In the genomic region with DNA sequence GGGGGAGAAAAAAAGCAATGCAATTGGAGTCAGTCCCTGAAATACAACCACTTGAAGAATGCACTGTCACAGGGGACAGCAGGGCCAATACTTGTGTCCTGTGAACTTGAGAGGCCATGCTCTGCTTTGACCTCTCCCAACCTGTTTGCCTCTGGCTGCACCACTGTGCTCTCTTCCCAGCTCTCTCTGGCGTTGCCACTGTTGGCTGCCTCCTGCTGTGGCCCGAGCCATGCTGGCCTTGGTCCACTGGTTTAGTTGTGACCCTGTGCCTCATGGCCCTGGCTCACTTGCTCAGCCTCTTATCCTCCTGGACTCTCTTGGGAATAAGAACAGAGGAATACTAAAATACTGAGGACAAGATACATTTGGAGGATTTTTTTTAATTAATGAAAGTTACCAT, we compare ENCODE assay signal across 22 cellular contexts. TPM values are rescaled to one million over a fixed set of nuclear protein-coding genes. Genes with fewer than 3 reads are reported as not detected.
DNase-seq lines count a peak whose midpoint lies in the region; ATAC-seq, FAIRE-seq and TF ChIP-seq lines count a peak whose summit lies in the region.
"Had no signal": no experiment of that assay in that cellular context is flagged by ENCODE, and none has a peak within 500 bp of the region (broad histone marks: within the 10 kb centered on the region; RNA-seq: fewer than 3 reads in every experiment).

No MANE protein-coding gene starts in this region.

- H3K4me1 Mint-ChIP-seq in GM23338 (peaks cover 7% of the 10 kb centered on the region; the same call in 2 of the 3 replicates), WTC11 (0 out of 2 replicates have a peak, but pooled peaks cover 2% of the 10 kb centered on the region)

- no peak overlapping the region for H3K4me3 Mint-ChIP-seq in GM23338
- no peak overlapping the region for H3K4me3 Mint-ChIP-seq in WTC11

- no peaks in the 10 kb centered on the region for H4K20me1 ChIP-seq in GM23338 (replicated peaks; ENCODE audit: insufficient read depth)

- H3F3A ChIP-seq in GM23338 (replicated peaks; ENCODE audit: low read depth), result no peaks in the 10 kb centered on the region

- TF ChIP-seq CTCF in GM23338 (conservative IDR thresholded peaks at IDR 0.05; ENCODE audit: low read depth in 2 of 2), result no peak
- TF ChIP-seq CTCF in WTC11 (IDR thresholded peaks at IDR 0.05), result no peak

- WGBS in right cardiac atrium, result 43% methylated on average over 2 of the region's 2 CpGs

- H3K27me3 ChIP-seq in GM23338 (ENCODE audit: insufficient read depth) (no peaks in the 10 kb centered on the region), right cardiac atrium (ENCODE audit: control insufficient read depth, insufficient read depth) (no peaks in the 10 kb centered on the region)

- no peak overlapping the region for H3K27ac ChIP-seq in GM23338 (ENCODE audit: low read depth)
- H3K27ac ChIP-seq in right cardiac atrium (ENCODE audit: low read length), result no peak overlapping the region
- H3K27ac ChIP-seq: C4-2B, HL-60, KMS-11 had no signal

- H3K36me3 ChIP-seq in GM23338 (ENCODE audit: insufficient read depth), result no peaks in the 10 kb centered on the region
- H3K36me3 ChIP-seq: HAP-1 had no signal

- FAIRE-seq in GM12892 (lab: Jason Lieb, UNC), result no peak
- FAIRE-seq: A204.1, RCC 7860 had no signal

- H3K27me3 Mint-ChIP-seq in GM23338 (ENCODE audit: insufficient read depth, low read depth, poor library complexity), result no peaks in the 10 kb centered on the region
- H3K27me3 Mint-ChIP-seq in WTC11 (ENCODE audit: low read depth), result no peaks in the 10 kb centered on the region

- H3K4me3 ChIP-seq in GM23338, result no peak overlapping the region
- no peak overlapping the region for H3K4me3 ChIP-seq in right cardiac atrium (ENCODE audit: low read length)
- H3K4me3 ChIP-seq: HAP-1 had no signal

- H3K79me2 ChIP-seq in GM23338 (replicated peaks; ENCODE audit: insufficient read depth), result no peaks in the 10 kb centered on the region

- H3K4me2 ChIP-seq in GM23338, result no peak overlapping the region
- H3K4me2 ChIP-seq: KMS-11 had no signal

- H3K9me3 Mint-ChIP-seq in GM23338, result no peaks in the 10 kb centered on the region
- H3K9me3 Mint-ChIP-seq in WTC11, result no peaks in the 10 kb centered on the region

- no peaks in the 10 kb centered on the region for H3K9me3 ChIP-seq in right cardiac atrium (ENCODE audit: control insufficient read depth, low read length)
- H3K9me3 ChIP-seq: HAP-1 had no signal

- H3K4me1 ChIP-seq in GM23338 (ENCODE audit: insufficient read depth), result no peaks in the 10 kb centered on the region
- peaks cover 3% of the 10 kb centered on the region for H3K4me1 ChIP-seq in right cardiac atrium (ENCODE audit: control insufficient read depth, insufficient read depth, low read length)
- H3K4me1 ChIP-seq: HAP-1 had no signal

- no peak for TF ChIP-seq POLR2A in GM12892 (IDR thresholded peaks at IDR 0.05; ENCODE audit: low read depth, low read length)

- H3K9me2 ChIP-seq in GM23338 (ENCODE audit: insufficient read depth), result no peaks in the 10 kb centered on the region

- ATAC-seq in GM23338 (peak; percentile 83), WTC11 (peak; percentile 74), right cardiac atrium (peak in 1 of 2 donors; percentile 67), GM21367 (IDR thresholded peaks at IDR 0.05; ENCODE audit: unreplicated experiment) (no peak)

- no peaks in the 10 kb centered on the region for H3K36me3 Mint-ChIP-seq in GM23338 (ENCODE audit: low read depth)
- no peaks in the 10 kb centered on the region for H3K36me3 Mint-ChIP-seq in WTC11

- DNase-seq in GM23338 (ENCODE audit: low spot score) (peak; percentile 15), WTC11 (ENCODE audit: low spot score) (peak; percentile 28), right cardiac atrium (peak in 2 of 3 donors; percentile 60 to 76), midbrain (lab: John Stamatoyannopoulos, UW) (peak; percentile 2), GM12892 (ENCODE audit: insufficient read length) (no peak), HK-2 (ENCODE audit: unreplicated experiment) (no peak)
- DNase-seq in stimulated activated CD4-positive, alpha-beta T cell treated with anti-CD3 and anti-CD28 coated beads, Interleukin-4, amount 100 ng/mL, for 1 hour, result no peak
- DNase-seq: EL, NCI-H1105, NCI-H1694, NCI-H2081 treated with DMSO at 0.1 percent for 48 hours, NCI-H2171 treated with DMSO at 0.1 percent for 48 hours, NCI-H446, NCI-H526, OCI-M1 had no signal

- H2AFZ ChIP-seq in GM23338, result no peak overlapping the region

- H3K27ac Mint-ChIP-seq in GM23338, result no peak overlapping the region
- H3K27ac Mint-ChIP-seq in WTC11, result no peak overlapping the region

- POLR2A ChIA-PET in WTC11 (lab: Charles Lee), result no interaction called here

- CTCF ChIA-PET in WTC11 (lab: Charles Lee), result no interaction called here

- intact Hi-C loops in right cardiac atrium (cut with DNase I), result no loop called here

TF ChIP-seq in GM23338, 12 proteins besides CTCF, POLR2A, EP300 and RAD21 (continues in another document):
- TF ChIP-seq POLR2AphosphoS5 (IDR thresholded peaks at IDR 0.05; ENCODE audit: low read depth) (no peak), EZH2 (IDR thresholded peaks at IDR 0.05; ENCODE audit: low read depth, unreplicated experiment) (no peak)
- TF ChIP-seq, protein P1, sequence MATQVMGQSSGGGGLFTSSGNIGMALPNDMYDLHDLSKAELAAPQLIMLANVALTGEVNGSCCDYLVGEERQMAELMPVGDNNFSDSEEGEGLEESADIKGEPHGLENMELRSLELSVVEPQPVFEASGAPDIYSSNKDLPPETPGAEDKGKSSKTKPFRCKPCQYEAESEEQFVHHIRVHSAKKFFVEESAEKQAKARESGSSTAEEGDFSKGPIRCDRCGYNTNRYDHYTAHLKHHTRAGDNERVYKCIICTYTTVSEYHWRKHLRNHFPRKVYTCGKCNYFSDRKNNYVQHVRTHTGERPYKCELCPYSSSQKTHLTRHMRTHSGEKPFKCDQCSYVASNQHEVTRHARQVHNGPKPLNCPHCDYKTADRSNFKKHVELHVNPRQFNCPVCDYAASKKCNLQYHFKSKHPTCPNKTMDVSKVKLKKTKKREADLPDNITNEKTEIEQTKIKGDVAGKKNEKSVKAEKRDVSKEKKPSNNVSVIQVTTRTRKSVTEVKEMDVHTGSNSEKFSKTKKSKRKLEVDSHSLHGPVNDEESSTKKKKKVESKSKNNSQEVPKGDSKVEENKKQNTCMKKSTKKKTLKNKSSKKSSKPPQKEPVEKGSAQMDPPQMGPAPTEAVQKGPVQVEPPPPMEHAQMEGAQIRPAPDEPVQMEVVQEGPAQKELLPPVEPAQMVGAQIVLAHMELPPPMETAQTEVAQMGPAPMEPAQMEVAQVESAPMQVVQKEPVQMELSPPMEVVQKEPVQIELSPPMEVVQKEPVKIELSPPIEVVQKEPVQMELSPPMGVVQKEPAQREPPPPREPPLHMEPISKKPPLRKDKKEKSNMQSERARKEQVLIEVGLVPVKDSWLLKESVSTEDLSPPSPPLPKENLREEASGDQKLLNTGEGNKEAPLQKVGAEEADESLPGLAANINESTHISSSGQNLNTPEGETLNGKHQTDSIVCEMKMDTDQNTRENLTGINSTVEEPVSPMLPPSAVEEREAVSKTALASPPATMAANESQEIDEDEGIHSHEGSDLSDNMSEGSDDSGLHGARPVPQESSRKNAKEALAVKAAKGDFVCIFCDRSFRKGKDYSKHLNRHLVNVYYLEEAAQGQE (IDR thresholded peaks at IDR 0.05; ENCODE audit: unreplicated experiment), result no peak

TF ChIP-seq in WTC11, 78 proteins besides CTCF, POLR2A, EP300 and RAD21 (continues in another document):
- TF ChIP-seq RELA (CRISPR knock-in tag; IDR thresholded peaks at IDR 0.05; ENCODE audit: borderline replicate concordance) (no peak), TP53 (CRISPR knock-in tag; IDR thresholded peaks at IDR 0.05) (no peak), NFE2L1 (CRISPR knock-in tag; IDR thresholded peaks at IDR 0.05) (no peak), GRHL2 (CRISPR knock-in tag; IDR thresholded peaks at IDR 0.05; ENCODE audit: insufficient replicate concordance, severe bottlenecking) (no peak), IRF2 (CRISPR knock-in tag; IDR thresholded peaks at IDR 0.05; ENCODE audit: borderline replicate concordance, low read depth) (no peak), ZNF317 (CRISPR knock-in tag; IDR thresholded peaks at IDR 0.05; ENCODE audit: borderline replicate concordance, low read depth) (no peak)
- TF ChIP-seq, protein P2, sequence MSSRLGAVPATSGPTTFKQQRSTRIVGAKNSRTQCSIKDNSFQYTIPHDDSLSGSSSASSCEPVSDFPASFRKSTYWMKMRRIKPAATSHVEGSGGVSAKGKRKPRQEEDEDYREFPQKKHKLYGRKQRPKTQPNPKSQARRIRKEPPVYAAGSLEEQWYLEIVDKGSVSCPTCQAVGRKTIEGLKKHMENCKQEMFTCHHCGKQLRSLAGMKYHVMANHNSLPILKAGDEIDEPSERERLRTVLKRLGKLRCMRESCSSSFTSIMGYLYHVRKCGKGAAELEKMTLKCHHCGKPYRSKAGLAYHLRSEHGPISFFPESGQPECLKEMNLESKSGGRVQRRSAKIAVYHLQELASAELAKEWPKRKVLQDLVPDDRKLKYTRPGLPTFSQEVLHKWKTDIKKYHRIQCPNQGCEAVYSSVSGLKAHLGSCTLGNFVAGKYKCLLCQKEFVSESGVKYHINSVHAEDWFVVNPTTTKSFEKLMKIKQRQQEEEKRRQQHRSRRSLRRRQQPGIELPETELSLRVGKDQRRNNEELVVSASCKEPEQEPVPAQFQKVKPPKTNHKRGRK (CRISPR knock-in tag; IDR thresholded peaks at IDR 0.05; ENCODE audit: borderline replicate concordance), result no peak
- TF ChIP-seq, protein P3, sequence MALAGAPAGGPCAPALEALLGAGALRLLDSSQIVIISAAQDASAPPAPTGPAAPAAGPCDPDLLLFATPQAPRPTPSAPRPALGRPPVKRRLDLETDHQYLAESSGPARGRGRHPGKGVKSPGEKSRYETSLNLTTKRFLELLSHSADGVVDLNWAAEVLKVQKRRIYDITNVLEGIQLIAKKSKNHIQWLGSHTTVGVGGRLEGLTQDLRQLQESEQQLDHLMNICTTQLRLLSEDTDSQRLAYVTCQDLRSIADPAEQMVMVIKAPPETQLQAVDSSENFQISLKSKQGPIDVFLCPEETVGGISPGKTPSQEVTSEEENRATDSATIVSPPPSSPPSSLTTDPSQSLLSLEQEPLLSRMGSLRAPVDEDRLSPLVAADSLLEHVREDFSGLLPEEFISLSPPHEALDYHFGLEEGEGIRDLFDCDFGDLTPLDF (CRISPR knock-in tag; IDR thresholded peaks at IDR 0.05), result no peak
- TF ChIP-seq, protein P4, sequence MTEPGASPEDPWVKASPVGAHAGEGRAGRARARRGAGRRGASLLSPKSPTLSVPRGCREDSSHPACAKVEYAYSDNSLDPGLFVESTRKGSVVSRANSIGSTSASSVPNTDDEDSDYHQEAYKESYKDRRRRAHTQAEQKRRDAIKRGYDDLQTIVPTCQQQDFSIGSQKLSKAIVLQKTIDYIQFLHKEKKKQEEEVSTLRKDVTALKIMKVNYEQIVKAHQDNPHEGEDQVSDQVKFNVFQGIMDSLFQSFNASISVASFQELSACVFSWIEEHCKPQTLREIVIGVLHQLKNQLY (CRISPR knock-in tag; IDR thresholded peaks at IDR 0.05), result no peak

RNA-seq across cellular contexts. Expression of a gene that starts 14.5 kb away (rescaled TPM):
- 21.3 and 25.4 TPM in 2 replicates for total RNA-seq in GM23338 (2014; rRNA removed; shearing (Covaris generic))
- 6.5 and 6.7 TPM in 2 replicates for polyA plus RNA-seq in GM23338 (2016; fragmentation: Nextera tagmentation; extraction: Ambion mirVana)
- 11.7 to 11.8 TPM (median 11.8 TPM) in 3 replicates for total RNA-seq in WTC11 (2021)
- 10 to 100 TPM; 12.7 to 14.0 (median 13.4) TPM for total RNA-seq in right cardiac atrium
- 6.7 TPM for polyA plus RNA-seq in right cardiac atrium
- 2.7 TPM for polyA plus RNA-seq in GM12892 (2012; ENCODE audit: missing spikeins)

Comparison
In these comparisons a context has a peak if more than half of its experiments do, and no peak if none do; other contexts are left out.
1. DNase-seq: peak in GM23338 (single experiment), WTC11 (single experiment), right cardiac atrium (2 of 3) and midbrain (single experiment); none in GM12892 (single experiment), stimulated activated CD4-positive, alpha-beta T cell treated with anti-CD3 and anti-CD28 coated beads, Interleukin-4, amount 100 ng/mL, for 1 hour (single experiment) and HK-2 (single experiment).